1 cellular context compared by ENCODE assay signal in the genomic region with DNA sequence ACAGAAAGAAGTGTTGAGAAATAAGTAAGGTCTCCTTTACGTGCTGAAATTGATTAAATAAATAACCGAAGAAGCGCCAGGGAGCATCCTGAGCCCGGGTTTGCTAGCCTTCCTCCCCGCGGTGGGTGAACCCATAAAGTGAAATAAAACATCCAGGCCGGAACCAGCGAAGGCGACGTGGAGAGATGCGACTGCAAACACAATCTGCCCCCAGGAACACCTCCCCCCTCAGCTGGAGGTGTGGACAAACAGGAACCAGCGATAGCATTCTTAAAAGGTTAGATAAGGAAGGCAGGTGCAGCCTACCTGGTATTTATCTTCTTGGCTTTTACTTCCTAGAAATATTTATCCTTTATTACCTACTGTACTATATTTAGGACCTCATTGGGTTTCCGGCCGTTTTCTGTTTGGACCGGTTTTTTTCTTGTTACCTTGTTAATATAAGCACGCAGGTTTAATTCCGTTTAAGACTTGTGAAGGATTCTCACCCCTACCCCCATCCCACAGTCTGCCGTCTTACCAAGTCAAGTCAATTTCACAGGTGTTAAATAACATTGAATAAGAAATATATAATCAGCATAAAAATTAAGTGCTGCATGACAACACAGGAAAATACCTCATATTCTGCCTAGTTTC.
TF ChIP-seq lines count a peak whose summit lies in the region.

No MANE protein-coding gene starts in this region.

TF ChIP-seq in GM12878, 131 proteins besides CTCF, POLR2A, EP300 and RAD21 (continued from another document):
- TF ChIP-seq, protein P1, sequence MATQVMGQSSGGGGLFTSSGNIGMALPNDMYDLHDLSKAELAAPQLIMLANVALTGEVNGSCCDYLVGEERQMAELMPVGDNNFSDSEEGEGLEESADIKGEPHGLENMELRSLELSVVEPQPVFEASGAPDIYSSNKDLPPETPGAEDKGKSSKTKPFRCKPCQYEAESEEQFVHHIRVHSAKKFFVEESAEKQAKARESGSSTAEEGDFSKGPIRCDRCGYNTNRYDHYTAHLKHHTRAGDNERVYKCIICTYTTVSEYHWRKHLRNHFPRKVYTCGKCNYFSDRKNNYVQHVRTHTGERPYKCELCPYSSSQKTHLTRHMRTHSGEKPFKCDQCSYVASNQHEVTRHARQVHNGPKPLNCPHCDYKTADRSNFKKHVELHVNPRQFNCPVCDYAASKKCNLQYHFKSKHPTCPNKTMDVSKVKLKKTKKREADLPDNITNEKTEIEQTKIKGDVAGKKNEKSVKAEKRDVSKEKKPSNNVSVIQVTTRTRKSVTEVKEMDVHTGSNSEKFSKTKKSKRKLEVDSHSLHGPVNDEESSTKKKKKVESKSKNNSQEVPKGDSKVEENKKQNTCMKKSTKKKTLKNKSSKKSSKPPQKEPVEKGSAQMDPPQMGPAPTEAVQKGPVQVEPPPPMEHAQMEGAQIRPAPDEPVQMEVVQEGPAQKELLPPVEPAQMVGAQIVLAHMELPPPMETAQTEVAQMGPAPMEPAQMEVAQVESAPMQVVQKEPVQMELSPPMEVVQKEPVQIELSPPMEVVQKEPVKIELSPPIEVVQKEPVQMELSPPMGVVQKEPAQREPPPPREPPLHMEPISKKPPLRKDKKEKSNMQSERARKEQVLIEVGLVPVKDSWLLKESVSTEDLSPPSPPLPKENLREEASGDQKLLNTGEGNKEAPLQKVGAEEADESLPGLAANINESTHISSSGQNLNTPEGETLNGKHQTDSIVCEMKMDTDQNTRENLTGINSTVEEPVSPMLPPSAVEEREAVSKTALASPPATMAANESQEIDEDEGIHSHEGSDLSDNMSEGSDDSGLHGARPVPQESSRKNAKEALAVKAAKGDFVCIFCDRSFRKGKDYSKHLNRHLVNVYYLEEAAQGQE (IDR thresholded peaks at IDR 0.05; ENCODE audit: low read depth, low read length), result no peak
- TF ChIP-seq HDGF (IDR thresholded peaks at IDR 0.05) (no peak), STAT3 (IDR thresholded peaks at IDR 0.05; ENCODE audit: low read depth, low read length) (no peak), RFX5 (IDR thresholded peaks at IDR 0.05; ENCODE audit: low read depth, low read length) (no peak), MTA2 (IDR thresholded peaks at IDR 0.05; ENCODE audit: low read depth) (no peak), NR2F1 (conservative IDR thresholded peaks at IDR 0.05) (no peak), TBL1XR1 (IDR thresholded peaks at IDR 0.05; ENCODE audit: low read depth, low read length) (no peak), BHLHE40 (IDR thresholded peaks at IDR 0.05; ENCODE audit: borderline replicate concordance in 1 of 2, low read depth in 2 of 2, low read length in 1 of 2) (no peak), SMAD1 (IDR thresholded peaks at IDR 0.05; ENCODE audit: low read depth, partially characterized antibody) (no peak), SP1 (IDR thresholded peaks at IDR 0.05; ENCODE audit: low read depth, low read length) (no peak), TCF12 (IDR thresholded peaks at IDR 0.05; ENCODE audit: low read depth, low read length) (no peak)
